8 cellular contexts compared by ENCODE assay signal in genomic region chr16:8866118-8866883, GRCh38.
A peak's percentile ranks its signal among the peaks of the same experiment; 100 is the strongest.
DNase-seq lines count a peak whose midpoint lies in the region; ATAC-seq and TF ChIP-seq lines count a peak whose summit lies in the region.

No MANE protein-coding gene starts in this region.

- H3K9me3 ChIP-seq in neuron (ENCODE audit: low read length): no peaks in the 10 kb centered on the region

- H3K27ac ChIP-seq in RWPE1: peak overlapping the region; percentile 92

- DNase-seq in COR-L47 (lab: John Stamatoyannopoulos, UW) (peak; percentile 46), RWPE1 (ENCODE audit: low spot score) (no peak), fibroblast of pulmonary artery (ENCODE audit: low read depth) (peak; percentile 65), NCI-H2171 treated with DMSO at 0.1 percent for 48 hours (lab: John Stamatoyannopoulos, UW) (no peak)
- DNase-seq in stimulated activated naive CD4-positive, alpha-beta T cell (lab: John Stamatoyannopoulos, UW): no peak

- H3K27me3 ChIP-seq in neuron (ENCODE audit: insufficient read depth, low read length): no peaks in the 10 kb centered on the region

- H3K4me3 ChIP-seq in fibroblast of pulmonary artery (replicated peaks; ENCODE audit: low read depth, low read length): peak overlapping the region; percentile 92
- peak overlapping the region; percentile 91 for H3K4me3 ChIP-seq in neuron (ENCODE audit: low read length)

- CTCF ChIA-PET in RWPE1 (lab: Yijun Ruan, JAX): interaction anchor here (0.5 to 0.7 kb wide), 2 partner anchors 14 to 20 kb away, joined by 4 to 5 read pairs; no protein-coding TSS in a partner anchor

- peaks cover 44% of the 10 kb centered on the region for H3K4me1 ChIP-seq in neuron (ENCODE audit: insufficient read depth, low read length)

- TF ChIP-seq CTCF in RWPE1 (conservative IDR thresholded peaks at IDR 0.05; ENCODE audit: low read depth) (no peak), fibroblast of pulmonary artery (IDR thresholded peaks at IDR 0.05; ENCODE audit: low read length, missing control alignments) (no peak)

- ATAC-seq in GM18502 (IDR thresholded peaks at IDR 0.05; ENCODE audit: poor library complexity, unreplicated experiment): no peak
- ATAC-seq in HG03439 (IDR thresholded peaks at IDR 0.05; ENCODE audit: unreplicated experiment): no peak

- peaks cover 14% of the 10 kb centered on the region for H3K36me3 ChIP-seq in neuron (ENCODE audit: insufficient read depth, low read length)

- H2AFZ ChIP-seq in neuron (ENCODE audit: low read depth, low read length): no peak overlapping the region

- POLR2A ChIA-PET in RWPE1 (lab: Yijun Ruan, JAX; ENCODE audit: low non-redundant PET): no interaction called here

Comparison
In these comparisons a context has a peak if more than half of its experiments do, and no peak if none do; other contexts are left out.
1. DNase-seq: peak in COR-L47 (single experiment) and fibroblast of pulmonary artery (single experiment); none in RWPE1 (single experiment), NCI-H2171 treated with DMSO at 0.1 percent for 48 hours (single experiment) and stimulated activated naive CD4-positive, alpha-beta T cell (0 of 6).